ENCODE assay signal across 8 cellular contexts in genomic region chr1:25232027-25232865, GRCh38. TPM values are rescaled to one million over a fixed set of nuclear protein-coding genes. Genes with fewer than 3 reads are reported as not detected.
DNase-seq lines count a peak whose midpoint lies in the region; ATAC-seq, FAIRE-seq and TF ChIP-seq lines count a peak whose summit lies in the region.

TSS of gene SYF2 (minus strand) at chr1:25232502. CDS start at chr1:25232467, 35 bp downstream.

- H3K9ac ChIP-seq in astrocyte (ENCODE audit: low read length), result peak within 1 kb of the TSS; percentile 95
- H3K9ac ChIP-seq in rectal smooth muscle tissue (ENCODE audit: low read length), result peak within 1 kb of the TSS; percentile 72

- peaks cover 31% of the 10 kb centered on the region for H3K36me3 Mint-ChIP-seq in T-helper 2 cell treated with Interferon-gamma antibody and Interleukin-4, amounts not matched to agents 5 μg/mL and 100 μg/mL, for 36 hours (ENCODE audit: low read depth)
- H3K36me3 Mint-ChIP-seq in astrocyte (ENCODE audit: low read depth, unreplicated experiment), result peaks cover 7% of the 10 kb centered on the region

- no peaks in the 10 kb centered on the region for H3K9me3 Mint-ChIP-seq in T-helper 2 cell treated with Interferon-gamma antibody and Interleukin-4, amounts not matched to agents 5 μg/mL and 100 μg/mL, for 36 hours
- H3K9me3 Mint-ChIP-seq in astrocyte (ENCODE audit: unreplicated experiment), result no peaks in the 10 kb centered on the region

- peaks cover 17% of the 10 kb centered on the region for H3K4me1 Mint-ChIP-seq in T-helper 2 cell treated with Interferon-gamma antibody and Interleukin-4, amounts not matched to agents 5 μg/mL and 100 μg/mL, for 36 hours (ENCODE audit: low read depth)
- peaks cover 18% of the 10 kb centered on the region for H3K4me1 Mint-ChIP-seq in astrocyte (ENCODE audit: low read depth, unreplicated experiment)

- no peak within 1 kb of the TSS for H3K4me3 Mint-ChIP-seq in T-helper 2 cell treated with Interferon-gamma antibody and Interleukin-4, amounts not matched to agents 5 μg/mL and 100 μg/mL, for 36 hours
- no peak within 1 kb of the TSS for H3K4me3 Mint-ChIP-seq in astrocyte (ENCODE audit: unreplicated experiment)

- intact Hi-C loops in aorta (cut with DNase I), result loop anchor here in 1 of 2 donors (10.0 kb wide), 1 partner anchor 573 kb away; the partner anchor contains the start of gene SELENON

- peaks cover 27% of the 10 kb centered on the region for H3K4me1 ChIP-seq in astrocyte (ENCODE audit: insufficient read depth, low read length)
- H3K4me1 ChIP-seq in rectal smooth muscle tissue (ENCODE audit: control insufficient read depth, insufficient read depth, low read length), result peaks cover 9% of the 10 kb centered on the region
- H3K4me1 ChIP-seq in aorta (ENCODE audit: control insufficient read depth in 1 of 2, insufficient read depth in 2 of 2, low read length in 2 of 2), result no peaks in the 10 kb centered on the region

- no peak for FAIRE-seq in astrocyte (lab: Jason Lieb, UNC)

- H3K27me3 ChIP-seq in astrocyte (ENCODE audit: insufficient read depth, low read length), result no peaks in the 10 kb centered on the region
- no peaks in the 10 kb centered on the region for H3K27me3 ChIP-seq in rectal smooth muscle tissue (ENCODE audit: control insufficient read depth, insufficient read depth, low read length)
- no peaks in the 10 kb centered on the region for H3K27me3 ChIP-seq in aorta (ENCODE audit: control insufficient read depth in 1 of 2, insufficient read depth in 2 of 2, low read length in 1 of 2)

- H2AFZ ChIP-seq in astrocyte (ENCODE audit: low read depth, low read length), result peak within 1 kb of the TSS; percentile 80

- no peaks in the 10 kb centered on the region for H3K27me3 Mint-ChIP-seq in T-helper 2 cell treated with Interferon-gamma antibody and Interleukin-4, amounts not matched to agents 5 μg/mL and 100 μg/mL, for 36 hours (ENCODE audit: low read depth)
- H3K27me3 Mint-ChIP-seq in astrocyte (ENCODE audit: low read depth, unreplicated experiment), result no peaks in the 10 kb centered on the region

- H3K9me3 ChIP-seq in astrocyte (ENCODE audit: insufficient read depth, low read depth, low read length) (no peaks in the 10 kb centered on the region), aorta (ENCODE audit: control insufficient read depth, low read length) (no peaks in the 10 kb centered on the region)

- peak within 1 kb of the TSS; percentile 90 for H3K4me2 ChIP-seq in astrocyte (ENCODE audit: low read length)

- H3K27ac Mint-ChIP-seq in T-helper 2 cell treated with Interferon-gamma antibody and Interleukin-4, amounts not matched to agents 5 μg/mL and 100 μg/mL, for 36 hours, result no peak within 1 kb of the TSS
- H3K27ac Mint-ChIP-seq in astrocyte (ENCODE audit: unreplicated experiment), result no peak within 1 kb of the TSS

- H3K4me3 ChIP-seq in astrocyte (ENCODE audit: insufficient read depth, low read depth, low read length) (peak within 1 kb of the TSS; percentile 89), rectal smooth muscle tissue (ENCODE audit: low read length) (peak within 1 kb of the TSS; percentile 86), aorta (ENCODE audit: low read length in 2 of 2) (peak within 1 kb of the TSS; percentile 76 to 92)

- no peaks in the 10 kb centered on the region for H4K20me1 ChIP-seq in astrocyte (ENCODE audit: insufficient read depth, low read length)

- ATAC-seq in GM18498 (IDR thresholded peaks at IDR 0.05; ENCODE audit: unreplicated experiment) (peak; percentile 74), HG02970 (IDR thresholded peaks at IDR 0.05; ENCODE audit: low FRiP score, unreplicated experiment) (peak; percentile 63), aorta (ENCODE audit: low FRiP score) (peak; percentile 95)

- 0% methylated on average over 54 of the region's 54 CpGs for WGBS in aorta, 2 donors

- H3K36me3 ChIP-seq in astrocyte (ENCODE audit: insufficient read depth, low read length) (peaks cover 24% of the 10 kb centered on the region), rectal smooth muscle tissue (ENCODE audit: control insufficient read depth, insufficient read depth, low read length) (peaks cover 8% of the 10 kb centered on the region), aorta (ENCODE audit: control insufficient read depth in 1 of 2, insufficient read depth in 2 of 2, low read length in 1 of 2) (peaks cover 1 to 6% of the 10 kb centered on the region in 2 donors)

- DNase-seq in NCI-H1930 (lab: John Stamatoyannopoulos, UW) (peak; percentile 85 to 88), astrocyte (ENCODE audit: low read depth) (peak; percentile 89), hepatic stellate cell (ENCODE audit: low spot score) (peak; percentile 93), aorta (peak; percentile 96)
- peak; percentile 87 for DNase-seq in T-helper 2 cell treated with Interferon-gamma antibody and Interleukin-4, amounts not matched to agents 5 μg/mL and 100 μg/mL, for 36 hours (ENCODE audit: low spot score)

- H3K79me2 ChIP-seq in astrocyte (ENCODE audit: insufficient read depth, low read length), result peaks cover 46% of the 10 kb centered on the region

- H3K27ac ChIP-seq in astrocyte (ENCODE audit: low read depth, low read length) (peak within 1 kb of the TSS; percentile 86), rectal smooth muscle tissue (ENCODE audit: low read depth, low read length) (peak within 1 kb of the TSS; percentile 88), aorta (ENCODE audit: low read depth in 1 of 2, low read length in 2 of 2) (peak within 1 kb of the TSS; percentile 61 to 99)

- TF ChIP-seq CTCF in astrocyte (IDR thresholded peaks at IDR 0.05; ENCODE audit: insufficient read depth, low read depth, low read length), result no peak

RNA-seq across cellular contexts. Expression of gene SYF2, which starts in this region (rescaled TPM):
- 28.5 and 29.1 TPM in 2 replicates for total RNA-seq in astrocyte
- total RNA-seq in aorta, result 10 to 100 TPM; 43.0 to 46.1 TPM
- 100 to 1,000 TPM; 103 to 142 TPM for polyA plus RNA-seq in aorta

Comparison
In these comparisons a context has a peak if more than half of its experiments do, and no peak if none do; other contexts are left out.
1. Peak in every context shown above with its lines: DNase-seq, ATAC-seq, H3K4me3 ChIP-seq and H3K27ac ChIP-seq.